Comparison of ENCODE assay signal across 1 cellular context in genomic region chr18:48715651-48716354, GRCh38.
TF ChIP-seq lines count a peak whose summit lies in the region.

No MANE protein-coding gene starts in this region.

TF ChIP-seq in HepG2, 621 proteins besides CTCF, POLR2A, EP300 and RAD21:
- TF ChIP-seq CBX2 (IDR thresholded peaks at IDR 0.05; ENCODE audit: low read depth, low read length) = no peak
- no peak for TF ChIP-seq CBX2 (CRISPR knock-in tag; IDR thresholded peaks at IDR 0.05; ENCODE audit: low read depth)
- TF ChIP-seq ZBTB44 (CRISPR knock-in tag; IDR thresholded peaks at IDR 0.05) = no peak
- TF ChIP-seq, protein P1, sequence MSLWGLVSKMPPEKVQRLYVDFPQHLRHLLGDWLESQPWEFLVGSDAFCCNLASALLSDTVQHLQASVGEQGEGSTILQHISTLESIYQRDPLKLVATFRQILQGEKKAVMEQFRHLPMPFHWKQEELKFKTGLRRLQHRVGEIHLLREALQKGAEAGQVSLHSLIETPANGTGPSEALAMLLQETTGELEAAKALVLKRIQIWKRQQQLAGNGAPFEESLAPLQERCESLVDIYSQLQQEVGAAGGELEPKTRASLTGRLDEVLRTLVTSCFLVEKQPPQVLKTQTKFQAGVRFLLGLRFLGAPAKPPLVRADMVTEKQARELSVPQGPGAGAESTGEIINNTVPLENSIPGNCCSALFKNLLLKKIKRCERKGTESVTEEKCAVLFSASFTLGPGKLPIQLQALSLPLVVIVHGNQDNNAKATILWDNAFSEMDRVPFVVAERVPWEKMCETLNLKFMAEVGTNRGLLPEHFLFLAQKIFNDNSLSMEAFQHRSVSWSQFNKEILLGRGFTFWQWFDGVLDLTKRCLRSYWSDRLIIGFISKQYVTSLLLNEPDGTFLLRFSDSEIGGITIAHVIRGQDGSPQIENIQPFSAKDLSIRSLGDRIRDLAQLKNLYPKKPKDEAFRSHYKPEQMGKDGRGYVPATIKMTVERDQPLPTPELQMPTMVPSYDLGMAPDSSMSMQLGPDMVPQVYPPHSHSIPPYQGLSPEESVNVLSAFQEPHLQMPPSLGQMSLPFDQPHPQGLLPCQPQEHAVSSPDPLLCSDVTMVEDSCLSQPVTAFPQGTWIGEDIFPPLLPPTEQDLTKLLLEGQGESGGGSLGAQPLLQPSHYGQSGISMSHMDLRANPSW (CRISPR knock-in tag; IDR thresholded peaks at IDR 0.05; ENCODE audit: borderline replicate concordance) = no peak
- TF ChIP-seq DR1 (CRISPR knock-in tag; IDR thresholded peaks at IDR 0.05) = no peak
- TF ChIP-seq, protein P2, sequence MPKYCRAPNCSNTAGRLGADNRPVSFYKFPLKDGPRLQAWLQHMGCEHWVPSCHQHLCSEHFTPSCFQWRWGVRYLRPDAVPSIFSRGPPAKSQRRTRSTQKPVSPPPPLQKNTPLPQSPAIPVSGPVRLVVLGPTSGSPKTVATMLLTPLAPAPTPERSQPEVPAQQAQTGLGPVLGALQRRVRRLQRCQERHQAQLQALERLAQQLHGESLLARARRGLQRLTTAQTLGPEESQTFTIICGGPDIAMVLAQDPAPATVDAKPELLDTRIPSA (CRISPR knock-in tag; IDR thresholded peaks at IDR 0.05; ENCODE audit: borderline replicate concordance) = no peak
- no peak for TF ChIP-seq ZNF569 (CRISPR knock-in tag; IDR thresholded peaks at IDR 0.05; ENCODE audit: borderline replicate concordance)
- TF ChIP-seq SAFB2 (CRISPR knock-in tag; IDR thresholded peaks at IDR 0.05; ENCODE audit: borderline replicate concordance, low read depth) = no peak
- TF ChIP-seq ZFX (CRISPR knock-in tag; IDR thresholded peaks at IDR 0.05; ENCODE audit: low read depth) = no peak
- no peak for TF ChIP-seq NKX3-1 (CRISPR knock-in tag; IDR thresholded peaks at IDR 0.05)
- no peak for TF ChIP-seq NFIB (CRISPR knock-in tag; IDR thresholded peaks at IDR 0.05; ENCODE audit: borderline replicate concordance)
- TF ChIP-seq FOXK1 (CRISPR knock-in tag; IDR thresholded peaks at IDR 0.05; ENCODE audit: borderline replicate concordance, low read depth) = no peak
- no peak for TF ChIP-seq GABPA (IDR thresholded peaks at IDR 0.05; ENCODE audit: low read depth, low read length)
- no peak for TF ChIP-seq GABPA (CRISPR knock-in tag; IDR thresholded peaks at IDR 0.05; ENCODE audit: low read depth)
- no peak for TF ChIP-seq TBP (CRISPR knock-in tag; IDR thresholded peaks at IDR 0.05)
